ENCODE assay signal across 17 cellular contexts in the genomic region with DNA sequence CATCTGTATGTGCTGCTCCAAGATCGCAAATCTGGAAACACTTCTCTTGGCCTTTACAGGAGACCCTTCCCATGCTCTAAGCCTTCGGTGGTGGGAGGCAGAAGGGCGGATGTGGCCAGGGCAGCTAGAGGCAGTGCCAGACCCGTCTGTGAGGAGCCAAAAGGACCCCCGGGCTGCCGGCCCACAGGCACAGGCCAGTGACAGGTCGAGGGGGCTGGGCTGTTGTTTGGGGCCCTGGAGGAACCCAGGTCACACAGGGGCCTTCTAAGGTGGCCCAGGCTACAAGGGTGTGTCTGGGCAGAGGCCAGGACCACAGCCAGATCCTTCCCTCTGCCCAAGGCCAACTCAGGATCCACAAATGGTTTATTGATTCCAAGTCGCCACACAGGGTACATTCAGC. TPM values are rescaled to one million over a fixed set of nuclear protein-coding genes. Genes with fewer than 3 reads are reported as not detected.
DNase-seq lines count a peak whose midpoint lies in the region; ATAC-seq and TF ChIP-seq lines count a peak whose summit lies in the region.
"Had no signal": no experiment of that assay in that cellular context is flagged by ENCODE, and none has a peak within 500 bp of the region (broad histone marks: within the 10 kb centered on the region; RNA-seq: fewer than 3 reads in every experiment).

No MANE protein-coding gene starts in this region.

- intact Hi-C loops in Right ventricle myocardium inferior (cut with DNase I) (no loop called here), left ventricle myocardium superior (cut with micrococcal nuclease) (no loop called here), tibial artery (cut with DNase I; ENCODE audit: low total_unique reads) (no loop called here)

- H3K4me1 ChIP-seq in tibial artery: no peaks in the 10 kb centered on the region

- CTCF ChIA-PET in activated CD8-positive, alpha-beta T cell treated with anti-CD3 and anti-CD28 coated beads, Interleukin-2, amount 10 ng/mL, durations not matched to agents 7 days and 5 days (lab: Charles Lee): no interaction called here

- no peak overlapping the region for H3K4me3 ChIP-seq in tibial artery
- H3K4me3 ChIP-seq: GM23248 had no signal

- H3K27ac ChIP-seq in tibial artery: no peak overlapping the region
- H3K27ac ChIP-seq: C4-2B, GM23248, RWPE1 had no signal

- no peak for TF ChIP-seq CTCF in tibial artery (IDR thresholded peaks at IDR 0.05)

- ATAC-seq in Right ventricle myocardium inferior (no peak), left ventricle myocardium superior (no peak), HG03196 (IDR thresholded peaks at IDR 0.05; ENCODE audit: unreplicated experiment) (no peak)
- no peak for ATAC-seq in activated CD8-positive, alpha-beta T cell treated with anti-CD3 and anti-CD28 coated beads, Interleukin-2, amount 10 ng/mL, durations not matched to agents 7 days and 5 days
- ATAC-seq: PC-3 had no signal

- H3K9me3 Mint-ChIP-seq in IgD-negative memory B cell: peaks cover 6 to 9% (median 6%) of the 10 kb centered on the region in 3 donors
- H3K9me3 Mint-ChIP-seq in activated CD8-positive, alpha-beta T cell treated with anti-CD3 and anti-CD28 coated beads, Interleukin-2, amount 10 ng/mL, durations not matched to agents 7 days and 5 days (ENCODE audit: insufficient read depth): peaks cover 12% of the 10 kb centered on the region

- H3K4me3 Mint-ChIP-seq in IgD-negative memory B cell: no peak overlapping the region
- no peak overlapping the region for H3K4me3 Mint-ChIP-seq in activated CD8-positive, alpha-beta T cell treated with anti-CD3 and anti-CD28 coated beads, Interleukin-2, amount 10 ng/mL, durations not matched to agents 7 days and 5 days

- POLR2A ChIA-PET in activated CD8-positive, alpha-beta T cell treated with anti-CD3 and anti-CD28 coated beads, Interleukin-2, amount 10 ng/mL, durations not matched to agents 7 days and 5 days (lab: Charles Lee): no interaction called here

- H3K36me3 Mint-ChIP-seq in IgD-negative memory B cell: peaks cover 14% of the 10 kb centered on the region
- H3K36me3 Mint-ChIP-seq in activated CD8-positive, alpha-beta T cell treated with anti-CD3 and anti-CD28 coated beads, Interleukin-2, amount 10 ng/mL, durations not matched to agents 7 days and 5 days (ENCODE audit: low read depth): peaks cover 14% of the 10 kb centered on the region

- peaks cover 8 to 59% (median 39%) of the 10 kb centered on the region in 3 donors for H3K9me3 ChIP-seq in tibial artery

- peaks cover 25 to 38% (median 26%) of the 10 kb centered on the region in 3 donors for H3K36me3 ChIP-seq in tibial artery

- H3K4me1 Mint-ChIP-seq in IgD-negative memory B cell: peaks cover 0 to 2% (median 0%) of the 10 kb centered on the region in 3 donors
- peaks cover 4% of the 10 kb centered on the region for H3K4me1 Mint-ChIP-seq in activated CD8-positive, alpha-beta T cell treated with anti-CD3 and anti-CD28 coated beads, Interleukin-2, amount 10 ng/mL, durations not matched to agents 7 days and 5 days (ENCODE audit: low read depth)

- H3K27me3 ChIP-seq in tibial artery: no peaks in the 10 kb centered on the region

- no peaks in the 10 kb centered on the region for H3K27me3 Mint-ChIP-seq in IgD-negative memory B cell
- no peaks in the 10 kb centered on the region for H3K27me3 Mint-ChIP-seq in activated CD8-positive, alpha-beta T cell treated with anti-CD3 and anti-CD28 coated beads, Interleukin-2, amount 10 ng/mL, durations not matched to agents 7 days and 5 days (ENCODE audit: low read depth)

- H3K27ac Mint-ChIP-seq in IgD-negative memory B cell: peak overlapping the region in 2 of 3 donors; percentile 32 to 36
- H3K27ac Mint-ChIP-seq in activated CD8-positive, alpha-beta T cell treated with anti-CD3 and anti-CD28 coated beads, Interleukin-2, amount 10 ng/mL, durations not matched to agents 7 days and 5 days: no peak overlapping the region

- DNase-seq in Right ventricle myocardium inferior (ENCODE audit: missing footprints) (peak; percentile 40), left ventricle myocardium superior (no peak), mucosa of gallbladder (ENCODE audit: low spot score) (peak; percentile 7), tibial artery (peak; percentile 16 to 65)
- DNase-seq in activated CD8-positive, alpha-beta T cell treated with anti-CD3 and anti-CD28 coated beads, Interleukin-2, amount 10 ng/mL, durations not matched to agents 7 days and 5 days: no peak
- DNase-seq: COR-L47, DMS153, GM23248, KG1, NCI-H1417 treated with DMSO at 0.1 percent for 48 hours, NCI-H2081, NCI-H774, PC-3 had no signal

RNA-seq across cellular contexts. Expression of a gene that starts 49.4 kb away (rescaled TPM):
- total RNA-seq in Right ventricle myocardium inferior (29.3 TPM), left ventricle myocardium superior (28.9 TPM), mucosa of gallbladder (61.3 TPM)
- 30.3 TPM for polyA plus RNA-seq in IgD-negative memory B cell
- 10 to 100 TPM; 21.6 to 23.2 TPM for total RNA-seq in activated CD8-positive, alpha-beta T cell treated with anti-CD3 and anti-CD28 coated beads, Interleukin-2, amount 10 ng/mL, durations not matched to agents 7 days and 5 days

Comparison
In these comparisons a context has a peak if more than half of its experiments do, and no peak if none do; other contexts are left out.
1. DNase-seq: peak in Right ventricle myocardium inferior (single experiment), mucosa of gallbladder (single experiment) and tibial artery (2 of 2); none in left ventricle myocardium superior (single experiment) and activated CD8-positive, alpha-beta T cell treated with anti-CD3 and anti-CD28 coated beads, Interleukin-2, amount 10 ng/mL, durations not matched to agents 7 days and 5 days (single experiment).